In the genomic region with DNA sequence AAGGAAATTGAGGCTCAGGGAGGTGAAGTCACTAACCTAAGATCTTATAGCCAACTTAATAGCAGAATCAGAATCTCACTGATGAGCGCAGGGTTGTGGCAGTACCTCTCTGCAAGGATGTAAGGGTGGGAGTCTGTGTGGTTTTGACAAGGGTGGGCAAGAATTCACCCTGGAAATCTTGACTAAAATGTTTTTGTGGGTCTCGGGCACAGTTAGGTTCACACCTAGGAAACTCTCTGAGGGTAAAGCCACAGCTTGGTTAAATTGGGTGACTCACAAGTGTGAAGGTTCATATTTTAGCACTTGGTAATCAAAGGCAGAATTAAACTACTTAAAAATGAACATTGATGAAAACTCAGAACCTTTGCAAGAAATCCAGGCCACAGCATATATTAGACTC, we compare ENCODE assay signal across 17 cellular contexts.
A peak's percentile ranks its signal among the peaks of the same experiment; 100 is the strongest.
DNase-seq lines count a peak whose midpoint lies in the region; ATAC-seq lines count a peak whose summit lies in the region.
"Had no signal": no experiment of that assay in that cellular context is flagged by ENCODE, and none has a peak within 500 bp of the region (broad histone marks: within the 10 kb centered on the region; RNA-seq: fewer than 3 reads in every experiment).

No MANE protein-coding gene starts in this region.

- H3K27ac ChIP-seq in caudate nucleus (ENCODE audit: low read depth, low read length): no peak overlapping the region
- H3K27ac ChIP-seq: prostate gland had no signal

- ATAC-seq in HG03108 (IDR thresholded peaks at IDR 0.05; ENCODE audit: unreplicated experiment): no peak
- ATAC-seq: HCT116 had no signal

- DNase-seq in activated gamma-delta T cell treated with Interleukin-2 at 50 U/mL for 16 hours (peak; percentile 43), activated gamma-delta T cell (lab: John Stamatoyannopoulos, UW) (no peak), caudate nucleus (lab: John Stamatoyannopoulos, UW) (no peak), RKO (ENCODE audit: low spot score) (no peak)
- peak; percentile 38 for DNase-seq in activated CD8-positive, alpha-beta memory T cell treated with anti-CD3 and anti-CD28 coated beads for 4 hours (ENCODE audit: low read depth in 2 of 2)
- peak; percentile 9 for DNase-seq in activated naive CD8-positive, alpha-beta T cell treated with anti-CD3 and anti-CD28 coated beads, Interleukin-2, amount 50 U/mL, for 16 hours (ENCODE audit: low read depth, low spot score)
- peak; percentile 2 to 20 for DNase-seq in stimulated activated CD8-positive, alpha-beta memory T cell treated with anti-CD3 and anti-CD28 coated beads, Interleukin-7, amount 100 ng/mL, for 1 hour (ENCODE audit: low read depth in 2 of 2)
- DNase-seq: ACHN, aorta, EL, naive B cell, NCI-H1694, NCI-H2227 treated with DMSO at 0.1 percent for 48 hours, substantia nigra had no signal

Comparison
In these comparisons a context has a peak if more than half of its experiments do, and no peak if none do; other contexts are left out.
1. DNase-seq: peak in activated gamma-delta T cell treated with Interleukin-2 at 50 U/mL for 16 hours (single experiment), activated CD8-positive, alpha-beta memory T cell treated with anti-CD3 and anti-CD28 coated beads for 4 hours (2 of 2), activated naive CD8-positive, alpha-beta T cell treated with anti-CD3 and anti-CD28 coated beads, Interleukin-2, amount 50 U/mL, for 16 hours (single experiment) and stimulated activated CD8-positive, alpha-beta memory T cell treated with anti-CD3 and anti-CD28 coated beads, Interleukin-7, amount 100 ng/mL, for 1 hour (2 of 2); none in activated gamma-delta T cell (single experiment), caudate nucleus (0 of 61) and RKO (single experiment).